Comparison of ENCODE assay signal across 20 cellular contexts in the genomic region with DNA sequence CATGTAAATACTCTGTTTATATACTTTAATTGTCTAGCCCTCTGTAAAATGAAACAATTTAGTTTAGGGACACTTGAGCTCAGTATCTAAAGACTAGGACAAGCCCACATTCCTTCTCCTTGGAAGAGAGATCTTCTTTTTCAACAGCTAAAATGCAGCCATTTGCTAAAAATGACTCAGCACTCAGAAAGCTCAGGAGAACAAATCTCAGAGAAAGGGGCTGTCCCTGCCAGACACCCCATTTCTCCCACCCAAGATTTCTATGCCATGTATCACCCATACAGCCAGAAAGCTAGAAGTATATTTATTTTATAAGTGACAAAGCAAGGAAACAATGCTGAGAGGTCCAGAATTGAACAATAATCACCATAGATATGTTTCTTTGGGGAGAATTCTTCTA. TPM values are rescaled to one million over a fixed set of nuclear protein-coding genes. Genes with fewer than 3 reads are reported as not detected.
DNase-seq lines count a peak whose midpoint lies in the region; ATAC-seq, FAIRE-seq and TF ChIP-seq lines count a peak whose summit lies in the region.
"Had no signal": no experiment of that assay in that cellular context is flagged by ENCODE, and none has a peak within 500 bp of the region (broad histone marks: within the 10 kb centered on the region; RNA-seq: fewer than 3 reads in every experiment).

No MANE protein-coding gene starts in this region.

- H3K4me3 Mint-ChIP-seq in chondrocyte (ENCODE audit: unreplicated experiment): no peak overlapping the region
- no peak overlapping the region for H3K4me3 Mint-ChIP-seq in activated T-helper 17 cell treated with anti-CD3 and anti-CD28 coated beads, Interleukin-2, amount 50 U/mL, for 72 hours
- H3K4me3 Mint-ChIP-seq: activated naive CD8-positive, alpha-beta T cell; activated T-cell treated with anti-CD3 and anti-CD28 coated beads, Interleukin-2, amount 50 U/mL, for 24 hours had no signal

- H3K27me3 ChIP-seq in effector memory CD4-positive, alpha-beta T cell (replicated peaks; ENCODE audit: control insufficient read depth, insufficient read depth, low read length, poor library complexity, severe bottlenecking): no peaks in the 10 kb centered on the region
- H3K27me3 ChIP-seq: neutrophil, right lobe of liver had no signal

- H3K36me3 ChIP-seq in mesodermal cell (ENCODE audit: control insufficient read depth, insufficient read depth, low read length): peaks cover 5% of the 10 kb centered on the region
- no peaks in the 10 kb centered on the region for H3K36me3 ChIP-seq in effector memory CD4-positive, alpha-beta T cell (ENCODE audit: control insufficient read depth, insufficient read depth, low read length)
- H3K36me3 ChIP-seq: right lobe of liver had no signal

- H3K9me3 ChIP-seq in mesodermal cell (ENCODE audit: control insufficient read depth, low read length): no peaks in the 10 kb centered on the region
- H3K9me3 ChIP-seq in effector memory CD4-positive, alpha-beta T cell (ENCODE audit: control insufficient read depth, low read length): no peaks in the 10 kb centered on the region
- H3K9me3 ChIP-seq: neutrophil, right lobe of liver had no signal

- TF ChIP-seq CTCF in chondrocyte (IDR thresholded peaks at IDR 0.05): no peak

- H3K27me3 Mint-ChIP-seq in chondrocyte (ENCODE audit: low read depth): no peaks in the 10 kb centered on the region
- no peaks in the 10 kb centered on the region for H3K27me3 Mint-ChIP-seq in activated T-helper 17 cell treated with anti-CD3 and anti-CD28 coated beads, Interleukin-2, amount 50 U/mL, for 72 hours
- H3K27me3 Mint-ChIP-seq: activated naive CD8-positive, alpha-beta T cell; activated T-cell treated with anti-CD3 and anti-CD28 coated beads, Interleukin-2, amount 50 U/mL, for 24 hours had no signal

- H3K27ac Mint-ChIP-seq in chondrocyte (ENCODE audit: unreplicated experiment): peak overlapping the region; percentile 85
- no peak overlapping the region for H3K27ac Mint-ChIP-seq in activated T-helper 17 cell treated with anti-CD3 and anti-CD28 coated beads, Interleukin-2, amount 50 U/mL, for 72 hours
- H3K27ac Mint-ChIP-seq: activated naive CD8-positive, alpha-beta T cell; activated T-cell treated with anti-CD3 and anti-CD28 coated beads, Interleukin-2, amount 50 U/mL, for 24 hours had no signal

- H3K4me3 ChIP-seq in mesodermal cell (ENCODE audit: extremely low read depth, insufficient read depth, low read length, poor library complexity, severe bottlenecking): no peak overlapping the region
- no peak overlapping the region for H3K4me3 ChIP-seq in effector memory CD4-positive, alpha-beta T cell (ENCODE audit: insufficient read depth, low read depth, low read length, poor library complexity, severe bottlenecking)
- H3K4me3 ChIP-seq: GM12878, right lobe of liver had no signal

- H3K36me3 Mint-ChIP-seq in chondrocyte (ENCODE audit: low read depth): no peaks in the 10 kb centered on the region
- H3K36me3 Mint-ChIP-seq in activated T-helper 17 cell treated with anti-CD3 and anti-CD28 coated beads, Interleukin-2, amount 50 U/mL, for 72 hours (ENCODE audit: low read depth): peaks cover 41% of the 10 kb centered on the region

- H3K27ac ChIP-seq in mesodermal cell (ENCODE audit: low read depth, low read length, severe bottlenecking): peak overlapping the region; percentile 71
- H3K27ac ChIP-seq in effector memory CD4-positive, alpha-beta T cell (ENCODE audit: insufficient read depth, low read length, poor library complexity, severe bottlenecking): no peak overlapping the region
- H3K27ac ChIP-seq: neutrophil had no signal

- peaks cover 11% of the 10 kb centered on the region for H3K4me1 ChIP-seq in mesodermal cell (ENCODE audit: control insufficient read depth, insufficient read depth, low read length, poor library complexity, severe bottlenecking)
- H3K4me1 ChIP-seq in effector memory CD4-positive, alpha-beta T cell (ENCODE audit: control insufficient read depth, insufficient read depth, low read length, poor library complexity, severe bottlenecking): no peaks in the 10 kb centered on the region

- no peak for FAIRE-seq in H54 (lab: Jason Lieb, UNC)
- FAIRE-seq: G401.6, GM12878, RCC 7860, urothelium cell line had no signal

- peaks cover 9% of the 10 kb centered on the region for H3K4me1 Mint-ChIP-seq in chondrocyte (ENCODE audit: low read depth)
- H3K4me1 Mint-ChIP-seq in activated T-helper 17 cell treated with anti-CD3 and anti-CD28 coated beads, Interleukin-2, amount 50 U/mL, for 72 hours: peaks cover 12% of the 10 kb centered on the region

- DNase-seq in AG20443 (ENCODE audit: low spot score) (peak; percentile 39), LHCN-M2 (ENCODE audit: low read depth) (peak; percentile 24), chondrocyte (ENCODE audit: low spot score) (no peak), H54 (ENCODE audit: insufficient read length, low spot score) (no peak), nucleus accumbens (lab: John Stamatoyannopoulos, UW) (no peak)
- DNase-seq in effector memory CD4-positive, alpha-beta T cell: no peak
- DNase-seq: activated CD4-positive, alpha-beta T cell treated with anti-CD3 and anti-CD28 coated beads, Interleukin-2, amount 50 U/mL, for 48 hours; activated T-cell treated with anti-CD3 and anti-CD28 coated beads, Interleukin-2, amount 50 U/mL, for 24 hours; effector CD8-positive, alpha-beta T cell; NCI-H1417 treated with DMSO at 0.1 percent for 48 hours; right lobe of liver had no signal

- peaks cover 2% of the 10 kb centered on the region for H3K9me3 Mint-ChIP-seq in chondrocyte (ENCODE audit: low read depth)
- peaks cover 4% of the 10 kb centered on the region for H3K9me3 Mint-ChIP-seq in activated T-helper 17 cell treated with anti-CD3 and anti-CD28 coated beads, Interleukin-2, amount 50 U/mL, for 72 hours

- no peak for ATAC-seq in activated T-helper 17 cell treated with anti-CD3 and anti-CD28 coated beads, Interleukin-2, amount 50 U/mL, for 72 hours (replicated peaks)
- ATAC-seq: GM12878, left lobe of liver, right lobe of liver had no signal

- no peak for TF ChIP-seq POLR2A in H54 (IDR thresholded peaks at IDR 0.05; ENCODE audit: low read depth, low read length)

RNA-seq across cellular contexts. Expression of a gene that starts 23.2 kb away (rescaled TPM):
- total RNA-seq in LHCN-M2 (2014; rRNA removed): 235 and 258 TPM in 2 replicates
- 359 TPM for polyA plus RNA-seq in LHCN-M2 (2012)
- 149 to 174 TPM (median 155 TPM) in 3 replicates for total RNA-seq in chondrocyte
- 802 TPM for polyA plus RNA-seq in mesodermal cell (2013, experiment 1 of 2)
- polyA plus RNA-seq in mesodermal cell (2013, experiment 2 of 2): 748 TPM
- total RNA-seq in activated T-helper 17 cell treated with anti-CD3 and anti-CD28 coated beads, Interleukin-2, amount 50 U/mL, for 72 hours: 100 to 1,000 TPM; 101 to 123 TPM

Comparison
In these comparisons a context has a peak if more than half of its experiments do, and no peak if none do; other contexts are left out.
1. DNase-seq: peak in AG20443 (single experiment) and LHCN-M2 (single experiment); none in chondrocyte (single experiment), H54 (single experiment), effector memory CD4-positive, alpha-beta T cell (0 of 3) and nucleus accumbens (0 of 56).